Comparison of ENCODE assay signal across 13 cellular contexts in genomic region chr1:47415728-47416318, GRCh38. TPM values are rescaled to one million over a fixed set of nuclear protein-coding genes. Genes with fewer than 3 reads are reported as not detected.
DNase-seq lines count a peak whose midpoint lies in the region; ATAC-seq and TF ChIP-seq lines count a peak whose summit lies in the region.
"Had no signal": no experiment of that assay in that cellular context is flagged by ENCODE, and none has a peak within 500 bp of the region (broad histone marks: within the 10 kb centered on the region; RNA-seq: fewer than 3 reads in every experiment).

Gene FOXE3 (plus strand): TSS chr1:47416285. CDS start chr1:47416316, 31 bp downstream.

- no peaks in the 10 kb centered on the region for H3K36me3 ChIP-seq in WERI-Rb-1
- H3K36me3 ChIP-seq: upper lobe of right lung had no signal

- no peak for DNase-seq in stimulated activated naive CD8-positive, alpha-beta T cell treated with anti-CD3 and anti-CD28 coated beads, Interleukin-15, amount 100 ng/mL, for 72 hours
- no peak for DNase-seq in stimulated activated naive CD8-positive, alpha-beta T cell treated with anti-CD3 and anti-CD28 coated beads, Interleukin-15, Interleukin-2, amounts not matched to agents 100 U/mL and 50 U/mL, for 24 hours
- no peak for DNase-seq in chondrocyte (ENCODE audit: low spot score)
- no peak for DNase-seq in mesothelial cell of epicardium (ENCODE audit: low spot score in 2 of 2, unreplicated experiment in 2 of 2)
- no peak for DNase-seq in AG08395 (ENCODE audit: low spot score)
- no peak for DNase-seq in WERI-Rb-1
- DNase-seq: DMS 273 treated with DMSO at 0.1 percent for 48 hours, GOT3, NCI-H1417, upper lobe of right lung had no signal

- no peaks in the 10 kb centered on the region for H3K27me3 ChIP-seq in WERI-Rb-1 (ENCODE audit: insufficient read depth, low read depth, severe bottlenecking)

- ATAC-seq in stimulated activated naive CD8-positive, alpha-beta T cell treated with anti-CD3 and anti-CD28 coated beads, Interleukin-15, amount 100 ng/mL, for 72 hours, result no peak
- ATAC-seq in stimulated activated naive CD8-positive, alpha-beta T cell treated with anti-CD3 and anti-CD28 coated beads, Interleukin-15, Interleukin-2, amounts not matched to agents 100 U/mL and 50 U/mL, for 24 hours, result no peak
- ATAC-seq in HG02623 (IDR thresholded peaks at IDR 0.05; ENCODE audit: unreplicated experiment) (no peak), GM19452 (IDR thresholded peaks at IDR 0.05; ENCODE audit: unreplicated experiment) (no peak)

- no peak within 1 kb of the TSS for H3K27ac ChIP-seq in WERI-Rb-1
- H3K27ac ChIP-seq: upper lobe of right lung had no signal

- H3K36me3 Mint-ChIP-seq in chondrocyte (ENCODE audit: low read depth) (no peaks in the 10 kb centered on the region), mesothelial cell of epicardium (no peaks in the 10 kb centered on the region)

- no peaks in the 10 kb centered on the region for H3K9me3 ChIP-seq in WERI-Rb-1 (ENCODE audit: severe bottlenecking)
- H3K9me3 ChIP-seq: upper lobe of right lung had no signal

- H3K4me1 Mint-ChIP-seq in stimulated activated naive CD8-positive, alpha-beta T cell treated with anti-CD3 and anti-CD28 coated beads, Interleukin-15, amount 100 ng/mL, for 72 hours, result peaks cover 13% of the 10 kb centered on the region
- H3K4me1 Mint-ChIP-seq in chondrocyte (ENCODE audit: low read depth) (peaks cover 23% of the 10 kb centered on the region), mesothelial cell of epicardium (peaks cover 7% of the 10 kb centered on the region)

- H3K4me3 ChIP-seq in WERI-Rb-1 (ENCODE audit: low read depth, low read length), result no peak within 1 kb of the TSS
- H3K4me3 ChIP-seq: upper lobe of right lung had no signal

- H3K27ac Mint-ChIP-seq in stimulated activated naive CD8-positive, alpha-beta T cell treated with anti-CD3 and anti-CD28 coated beads, Interleukin-15, amount 100 ng/mL, for 72 hours, result peak within 1 kb of the TSS in 1 of 2 donors; percentile 63
- H3K27ac Mint-ChIP-seq in chondrocyte (ENCODE audit: unreplicated experiment) (no peak within 1 kb of the TSS), mesothelial cell of epicardium (no peak within 1 kb of the TSS)

- TF ChIP-seq CTCF in chondrocyte (IDR thresholded peaks at IDR 0.05) (no peak), mesothelial cell of epicardium (IDR thresholded peaks at IDR 0.05; ENCODE audit: unreplicated experiment) (no peak), WERI-Rb-1 (IDR thresholded peaks at IDR 0.05; ENCODE audit: low read depth, low read length) (no peak)

- H3K4me3 Mint-ChIP-seq in stimulated activated naive CD8-positive, alpha-beta T cell treated with anti-CD3 and anti-CD28 coated beads, Interleukin-15, amount 100 ng/mL, for 72 hours, result peak within 1 kb of the TSS; percentile 67 to 69
- peak within 1 kb of the TSS; percentile 75 for H3K4me3 Mint-ChIP-seq in chondrocyte (ENCODE audit: unreplicated experiment)
- peak within 1 kb of the TSS; percentile 58 for H3K4me3 Mint-ChIP-seq in mesothelial cell of epicardium

- peaks cover 66% of the 10 kb centered on the region for H3K27me3 Mint-ChIP-seq in stimulated activated naive CD8-positive, alpha-beta T cell treated with anti-CD3 and anti-CD28 coated beads, Interleukin-15, amount 100 ng/mL, for 72 hours
- H3K27me3 Mint-ChIP-seq in chondrocyte (ENCODE audit: low read depth) (peaks cover 13% of the 10 kb centered on the region), mesothelial cell of epicardium (ENCODE audit: low read depth) (peaks cover 74% of the 10 kb centered on the region)

- H3K9me3 Mint-ChIP-seq in stimulated activated naive CD8-positive, alpha-beta T cell treated with anti-CD3 and anti-CD28 coated beads, Interleukin-15, amount 100 ng/mL, for 72 hours, result no peaks in the 10 kb centered on the region
- H3K9me3 Mint-ChIP-seq in chondrocyte (ENCODE audit: low read depth) (no peaks in the 10 kb centered on the region), mesothelial cell of epicardium (no peaks in the 10 kb centered on the region)

RNA-seq across cellular contexts. Expression of gene FOXE3, which starts in this region (rescaled TPM):
- total RNA-seq in chondrocyte (not detected in 3 replicates), mesothelial cell of epicardium (not detected in 3 replicates)
- total RNA-seq: mesenteric fat pad, upper lobe of right lung had no signal
